ENCODE assay signal across 14 cellular contexts in genomic region chr15:91471410-91471993, GRCh38.
A peak's percentile ranks its signal among the peaks of the same experiment; 100 is the strongest.
DNase-seq lines count a peak whose midpoint lies in the region; ATAC-seq and TF ChIP-seq lines count a peak whose summit lies in the region.
"Had no signal": no experiment of that assay in that cellular context is flagged by ENCODE, and none has a peak within 500 bp of the region (broad histone marks: within the 10 kb centered on the region; RNA-seq: fewer than 3 reads in every experiment).

No MANE protein-coding gene starts in this region.

- no peak for TF ChIP-seq CTCF in neutrophil (IDR thresholded peaks at IDR 0.05)
- no peak for TF ChIP-seq CTCF in Calu3 (IDR thresholded peaks at IDR 0.05; ENCODE audit: unreplicated experiment)
- no peak for TF ChIP-seq CTCF in omental fat pad (IDR thresholded peaks at IDR 0.05)

- CTCF ChIA-PET in Calu3 (lab: Charles Lee): no interaction called here

- peak overlapping the region; percentile 90 for H3K27ac ChIP-seq in neutrophil

- H3K36me3 Mint-ChIP-seq in activated CD4-positive, alpha-beta T cell treated with anti-CD3 and anti-CD28 coated beads, Interleukin-2, amount 10 ng/mL, durations not matched to agents 24 days and 14 days (ENCODE audit: low read depth): peaks cover 3% of the 10 kb centered on the region
- peaks cover 55% of the 10 kb centered on the region for H3K36me3 Mint-ChIP-seq in activated naive CD8-positive, alpha-beta T cell treated with anti-CD3 and anti-CD28 coated beads, Interleukin-2, amount 10 ng/mL, durations not matched to agents 7 days and 5 days
- no peaks in the 10 kb centered on the region for H3K36me3 Mint-ChIP-seq in Calu3 (ENCODE audit: insufficient read depth, unreplicated experiment)
- H3K36me3 Mint-ChIP-seq: type B pancreatic cell had no signal

- no peak overlapping the region for H3K4me3 ChIP-seq in neutrophil (ENCODE audit: low read depth in 1 of 2, low read length in 1 of 2)
- H3K4me3 ChIP-seq: lung had no signal

- H3K27ac Mint-ChIP-seq in activated CD4-positive, alpha-beta T cell treated with anti-CD3 and anti-CD28 coated beads, Interleukin-2, amount 10 ng/mL, durations not matched to agents 24 days and 14 days: no peak overlapping the region
- peak overlapping the region; percentile 99 for H3K27ac Mint-ChIP-seq in activated naive CD8-positive, alpha-beta T cell treated with anti-CD3 and anti-CD28 coated beads, Interleukin-2, amount 10 ng/mL, durations not matched to agents 7 days and 5 days
- no peak overlapping the region for H3K27ac Mint-ChIP-seq in Calu3 (ENCODE audit: unreplicated experiment)
- H3K27ac Mint-ChIP-seq: type B pancreatic cell had no signal

- peak overlapping the region; percentile 38 for H3K4me3 Mint-ChIP-seq in activated CD4-positive, alpha-beta T cell treated with anti-CD3 and anti-CD28 coated beads, Interleukin-2, amount 10 ng/mL, durations not matched to agents 24 days and 14 days
- H3K4me3 Mint-ChIP-seq in activated naive CD8-positive, alpha-beta T cell treated with anti-CD3 and anti-CD28 coated beads, Interleukin-2, amount 10 ng/mL, durations not matched to agents 7 days and 5 days: peak overlapping the region; percentile 72
- H3K4me3 Mint-ChIP-seq in Calu3 (ENCODE audit: low read depth, unreplicated experiment): no peak overlapping the region
- H3K4me3 Mint-ChIP-seq: type B pancreatic cell had no signal

- no peaks in the 10 kb centered on the region for H3K27me3 Mint-ChIP-seq in activated CD4-positive, alpha-beta T cell treated with anti-CD3 and anti-CD28 coated beads, Interleukin-2, amount 10 ng/mL, durations not matched to agents 24 days and 14 days
- H3K27me3 Mint-ChIP-seq in activated naive CD8-positive, alpha-beta T cell treated with anti-CD3 and anti-CD28 coated beads, Interleukin-2, amount 10 ng/mL, durations not matched to agents 7 days and 5 days: no peaks in the 10 kb centered on the region
- no peaks in the 10 kb centered on the region for H3K27me3 Mint-ChIP-seq in Calu3 (ENCODE audit: unreplicated experiment)

- POLR2A ChIA-PET in activated naive CD8-positive, alpha-beta T cell treated with anti-CD3 and anti-CD28 coated beads, Interleukin-2, amount 10 ng/mL, durations not matched to agents 7 days and 5 days (lab: Charles Lee): interaction anchor here (0.8 to 2.0 kb wide), 11 partner anchors 8 to 168 kb away, joined by 3 to 12 read pairs (median 5); no protein-coding TSS in a partner anchor

- no peaks in the 10 kb centered on the region for H3K36me3 ChIP-seq in neutrophil

- peak; percentile 64 for DNase-seq in activated CD4-positive, alpha-beta T cell treated with anti-CD3 and anti-CD28 coated beads, Interleukin-2, amount 10 ng/mL, durations not matched to agents 24 days and 14 days
- no peak for DNase-seq in activated CD4-positive, alpha-beta T cell treated with anti-CD3 and anti-CD28 coated beads for 1 hour
- DNase-seq in NCI-H226 (peak; percentile 50), Calu3 (no peak), omental fat pad (ENCODE audit: low spot score) (no peak)
- no peak for DNase-seq in activated naive CD8-positive, alpha-beta T cell treated with anti-CD3 and anti-CD28 coated beads, Interleukin-2, amount 10 ng/mL, durations not matched to agents 7 days and 5 days
- DNase-seq: activated T-cell treated with anti-CD3 and anti-CD28 coated beads, Interleukin-2, amount 50 U/mL, for 1 hour; Caco-2; NCI-H1417 treated with DMSO at 0.1 percent for 48 hours; NCI-H446 treated with DMSO at 0.1 percent for 48 hours had no signal

- peaks cover 9% of the 10 kb centered on the region for H3K27me3 ChIP-seq in neutrophil

- H3K4me1 Mint-ChIP-seq in activated CD4-positive, alpha-beta T cell treated with anti-CD3 and anti-CD28 coated beads, Interleukin-2, amount 10 ng/mL, durations not matched to agents 24 days and 14 days: peaks cover 44% of the 10 kb centered on the region
- peaks cover 59% of the 10 kb centered on the region for H3K4me1 Mint-ChIP-seq in activated naive CD8-positive, alpha-beta T cell treated with anti-CD3 and anti-CD28 coated beads, Interleukin-2, amount 10 ng/mL, durations not matched to agents 7 days and 5 days
- peaks cover 21% of the 10 kb centered on the region for H3K4me1 Mint-ChIP-seq in Calu3 (ENCODE audit: low read depth, unreplicated experiment)

- no peaks in the 10 kb centered on the region for H3K9me3 ChIP-seq in neutrophil
- H3K9me3 ChIP-seq: Caco-2 had no signal

- H3K9me3 Mint-ChIP-seq in activated CD4-positive, alpha-beta T cell treated with anti-CD3 and anti-CD28 coated beads, Interleukin-2, amount 10 ng/mL, durations not matched to agents 24 days and 14 days: no peaks in the 10 kb centered on the region
- H3K9me3 Mint-ChIP-seq in activated naive CD8-positive, alpha-beta T cell treated with anti-CD3 and anti-CD28 coated beads, Interleukin-2, amount 10 ng/mL, durations not matched to agents 7 days and 5 days: peaks cover 6% of the 10 kb centered on the region
- peaks cover 3% of the 10 kb centered on the region for H3K9me3 Mint-ChIP-seq in Calu3 (ENCODE audit: low read depth, unreplicated experiment)

- H3K4me1 ChIP-seq in neutrophil (ENCODE audit: control insufficient read depth in 1 of 2, insufficient read depth in 1 of 2, low read depth in 1 of 2, low read length in 1 of 2): peaks cover 39 to 49% of the 10 kb centered on the region in 2 experiments

- intact Hi-C loops in activated CD4-positive, alpha-beta T cell treated with anti-CD3 and anti-CD28 coated beads, Interleukin-2, amount 10 ng/mL, durations not matched to agents 24 days and 14 days (cut with micrococcal nuclease): loop anchor here (5.0 kb wide), 1 partner anchor 1156 kb away; no protein-coding TSS in a partner anchor
- intact Hi-C loops in Calu3 (cut with micrococcal nuclease; ENCODE audit: unreplicated experiment): loop anchor here (10.0 kb wide), 1 partner anchor 473 kb away; no protein-coding TSS in a partner anchor

- no peak for ATAC-seq in activated naive CD8-positive, alpha-beta T cell treated with anti-CD3 and anti-CD28 coated beads, Interleukin-2, amount 10 ng/mL, durations not matched to agents 7 days and 5 days (ENCODE audit: low read depth)
- ATAC-seq in GM21526 (IDR thresholded peaks at IDR 0.05; ENCODE audit: low FRiP score, unreplicated experiment) (no peak), omental fat pad (ENCODE audit: low FRiP score) (no peak)

- BruUV-seq in Calu3 (replicated peaks; lab: Mats Ljungman, UMichigan): no TSS peak

Comparison
In these comparisons a context has a peak if more than half of its experiments do, and no peak if none do; other contexts are left out.
1. DNase-seq: peak in activated CD4-positive, alpha-beta T cell treated with anti-CD3 and anti-CD28 coated beads, Interleukin-2, amount 10 ng/mL, durations not matched to agents 24 days and 14 days (single experiment) and NCI-H226 (single experiment); none in activated CD4-positive, alpha-beta T cell treated with anti-CD3 and anti-CD28 coated beads for 1 hour (single experiment), activated naive CD8-positive, alpha-beta T cell treated with anti-CD3 and anti-CD28 coated beads, Interleukin-2, amount 10 ng/mL, durations not matched to agents 7 days and 5 days (single experiment), Calu3 (single experiment) and omental fat pad (single experiment).